In genomic region chr5:59583151-59583809, GRCh38 we compare ENCODE assay signal across 13 cellular contexts.
DNase-seq lines count a peak whose midpoint lies in the region; ATAC-seq and TF ChIP-seq lines count a peak whose summit lies in the region.
"Had no signal": no experiment of that assay in that cellular context is flagged by ENCODE, and none has a peak within 500 bp of the region (broad histone marks: within the 10 kb centered on the region; RNA-seq: fewer than 3 reads in every experiment).

No MANE protein-coding gene starts in this region.

- no peak overlapping the region for H3K27ac ChIP-seq in right cardiac atrium (ENCODE audit: low read length)
- H3K27ac ChIP-seq in heart left ventricle, result no peak overlapping the region
- peak overlapping the region in 31 of 59 donors; percentile 1 to 85 (median 64) for H3K27ac ChIP-seq in dorsolateral prefrontal cortex
- H3K27ac ChIP-seq: WERI-Rb-1 had no signal

- TF ChIP-seq POLR2A in heart left ventricle (IDR thresholded peaks at IDR 0.05), result no peak

- 54% methylated on average over 2 of the region's 2 CpGs for WGBS in right cardiac atrium
- 61 to 78% (median 74%) methylated on average over 2 of the region's 2 CpGs for WGBS in heart left ventricle, 4 donors

- peak overlapping the region; percentile 35 for H3K27ac Mint-ChIP-seq in mesothelial cell of epicardium

- intact Hi-C loops in right cardiac atrium (cut with DNase I) (no loop called here), heart left ventricle (cut with DNase I) (no loop called here), dorsolateral prefrontal cortex (cut with DNase I) (no loop called here)

- H3K9me3 ChIP-seq in right cardiac atrium (ENCODE audit: control insufficient read depth, low read length), result no peaks in the 10 kb centered on the region
- no peaks in the 10 kb centered on the region for H3K9me3 ChIP-seq in heart left ventricle
- H3K9me3 ChIP-seq: Peyer's patch had no signal

- ATAC-seq in right cardiac atrium, result peak; percentile 38 to 51
- ATAC-seq in heart left ventricle, result no peak
- no peak for ATAC-seq in GM18498 (IDR thresholded peaks at IDR 0.05; ENCODE audit: unreplicated experiment)
- ATAC-seq in HG02623 (IDR thresholded peaks at IDR 0.05; ENCODE audit: unreplicated experiment), result no peak

- H3K4me3 ChIP-seq in right cardiac atrium (ENCODE audit: low read length), result no peak overlapping the region
- H3K4me3 ChIP-seq in heart left ventricle, result no peak overlapping the region
- H3K4me3 ChIP-seq in dorsolateral prefrontal cortex, result peak overlapping the region in 57 of 59 donors; percentile 4 to 82 (median 67)

- no peak overlapping the region for H3K4me3 Mint-ChIP-seq in mesothelial cell of epicardium

- no peaks in the 10 kb centered on the region for H3K27me3 Mint-ChIP-seq in mesothelial cell of epicardium (ENCODE audit: low read depth)

- H3K4me1 ChIP-seq in right cardiac atrium (ENCODE audit: control insufficient read depth, insufficient read depth, low read length), result no peaks in the 10 kb centered on the region
- H3K4me1 ChIP-seq in heart left ventricle, result peaks cover 0 to 10% (median 0%) of the 10 kb centered on the region in 12 donors

- H3K36me3 ChIP-seq in heart left ventricle, result no peaks in the 10 kb centered on the region
- H3K36me3 ChIP-seq: Peyer's patch, WERI-Rb-1 had no signal

- no peaks in the 10 kb centered on the region for H3K27me3 ChIP-seq in right cardiac atrium (ENCODE audit: control insufficient read depth, insufficient read depth)
- H3K27me3 ChIP-seq in heart left ventricle, result no peaks in the 10 kb centered on the region
- no peaks in the 10 kb centered on the region for H3K27me3 ChIP-seq in dorsolateral prefrontal cortex
- H3K27me3 ChIP-seq: Peyer's patch had no signal

- TF ChIP-seq CTCF in heart left ventricle (IDR thresholded peaks at IDR 0.05) (no peak), dorsolateral prefrontal cortex (IDR thresholded peaks at IDR 0.05 in 54 of 56, conservative IDR thresholded peaks at IDR 0.05 in 2 of 56; ENCODE audit: low read depth in 1 of 56, partially characterized antibody in 56 of 56) (no peak), mesothelial cell of epicardium (IDR thresholded peaks at IDR 0.05; ENCODE audit: unreplicated experiment) (no peak)

- DNase-seq in right cardiac atrium (no peak), heart left ventricle (no peak), dorsolateral prefrontal cortex (no peak), mesothelial cell of epicardium (ENCODE audit: low spot score in 2 of 2, unreplicated experiment in 2 of 2) (no peak), NOMO-1 treated with dmso at 0.1 percent for 144 hours (lab: John Stamatoyannopoulos, UW; ENCODE audit: unreplicated experiment) (no peak), NCI-H69 (lab: John Stamatoyannopoulos, UW) (no peak)
- DNase-seq: activated effector memory CD4-positive, alpha-beta T cell treated with anti-CD3 and anti-CD28 coated beads, Interleukin-2, amount 50 U/mL, for 16 hours; Peyer's patch; retina; stimulated activated CD4-positive, alpha-beta T cell treated with anti-CD3 and anti-CD28 coated beads, Interleukin-4, amount 100 ng/mL, for 24 hours; WERI-Rb-1 had no signal

- H3K36me3 Mint-ChIP-seq in mesothelial cell of epicardium, result no peaks in the 10 kb centered on the region

- H3K4me1 Mint-ChIP-seq in mesothelial cell of epicardium, result peaks cover 60% of the 10 kb centered on the region

- H3K9me3 Mint-ChIP-seq in mesothelial cell of epicardium, result no peaks in the 10 kb centered on the region

Comparison
In these comparisons a context has a peak if more than half of its experiments do, and no peak if none do; other contexts are left out.
1. ATAC-seq: peak in right cardiac atrium (2 of 2); none in heart left ventricle (0 of 4), GM18498 (single experiment) and HG02623 (single experiment).
2. H3K27ac ChIP-seq: peak in dorsolateral prefrontal cortex (31 of 59); none in right cardiac atrium (single experiment) and heart left ventricle (0 of 12).
3. H3K4me3 ChIP-seq: peak in dorsolateral prefrontal cortex (57 of 59); none in right cardiac atrium (single experiment) and heart left ventricle (0 of 12).